Comparison of ENCODE assay signal across 8 cellular contexts in the genomic region with DNA sequence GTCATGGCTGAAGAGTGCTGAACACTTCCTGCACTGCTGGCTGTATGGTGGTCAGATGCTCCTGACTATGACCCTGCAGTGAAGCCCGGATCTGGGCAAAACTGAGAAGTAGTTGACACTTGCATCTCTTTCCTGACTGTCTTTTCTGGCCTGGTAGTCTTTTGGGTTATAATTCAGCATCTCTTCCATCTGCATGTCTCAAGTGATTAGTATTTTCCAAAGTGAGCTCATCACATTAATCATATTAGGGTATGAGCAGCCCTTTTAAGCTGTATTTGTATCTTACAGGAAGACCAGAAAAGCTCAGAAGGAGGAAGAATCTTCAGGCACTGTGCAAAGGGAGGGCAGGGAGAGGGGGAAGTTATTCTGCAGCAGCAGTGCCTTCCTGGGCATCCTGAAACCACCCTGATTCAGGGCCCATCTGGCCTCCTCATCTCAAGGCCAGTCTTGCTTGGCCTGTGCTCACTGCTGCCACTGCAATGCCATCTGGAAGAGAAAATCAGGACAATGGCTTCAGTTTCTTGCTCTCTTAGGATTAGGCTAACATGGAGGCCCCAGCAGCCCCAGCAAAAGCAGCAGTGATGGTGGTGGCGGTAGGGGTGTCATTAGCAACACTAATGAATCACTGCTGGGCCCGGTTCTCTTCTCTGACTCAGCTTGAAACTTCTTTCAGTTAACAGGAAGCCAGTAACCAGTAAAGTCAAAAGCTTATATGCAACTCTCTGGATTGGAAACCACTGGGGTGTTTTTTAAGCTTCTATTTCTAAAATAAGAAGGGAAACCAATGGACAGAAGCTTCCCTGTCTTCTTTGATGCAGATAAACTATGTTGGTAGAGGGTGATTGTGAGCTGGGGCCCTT.
DNase-seq lines count a peak whose midpoint lies in the region; ATAC-seq and TF ChIP-seq lines count a peak whose summit lies in the region.

No MANE protein-coding gene starts in this region.

- H2AFZ ChIP-seq in fibroblast of lung (ENCODE audit: low read length): peak overlapping the region; percentile 73

- peak overlapping the region; percentile 49 for H3K4me2 ChIP-seq in fibroblast of lung (ENCODE audit: extremely low read depth, insufficient read depth, low read length)

- ATAC-seq in GM18508 (IDR thresholded peaks at IDR 0.05; ENCODE audit: insufficient read depth, unreplicated experiment) (peak; percentile 94), HG02642 (IDR thresholded peaks at IDR 0.05; ENCODE audit: poor library complexity, unreplicated experiment) (peak; percentile 97), omental fat pad (ENCODE audit: low FRiP score) (peak; percentile 65)

- no peak overlapping the region for H3K9ac ChIP-seq in fibroblast of lung (ENCODE audit: insufficient read depth, low read length)

- H3K27ac ChIP-seq in fibroblast of lung (ENCODE audit: insufficient read depth, low read length) (peak overlapping the region; percentile 77), tibial nerve (peak overlapping the region in 3 of 4 donors; percentile 4 to 77 (median 69))

- H3K4me1 ChIP-seq in fibroblast of lung (ENCODE audit: control insufficient read depth, extremely low read depth, insufficient read depth, low read length) (peaks cover 17% of the 10 kb centered on the region), tibial nerve (peaks cover 0 to 32% (median 22%) of the 10 kb centered on the region in 4 donors)

- H3K79me2 ChIP-seq in fibroblast of lung (ENCODE audit: control insufficient read depth, insufficient read depth, low read length): no peaks in the 10 kb centered on the region

- DNase-seq in NCI-H226 (peak; percentile 74), fibroblast of lung (ENCODE audit: low read depth in 2 of 2) (peak; percentile 74 to 93), omental fat pad (ENCODE audit: low spot score) (no peak), tibial nerve (ENCODE audit: low spot score in 2 of 2) (no peak)
- peak; percentile 76 for DNase-seq in activated CD8-positive, alpha-beta memory T cell treated with anti-CD3 and anti-CD28 coated beads, Interleukin-2, amount 50 U/mL, for 48 hours
- DNase-seq in effector CD4-positive, alpha-beta T cell: no peak

- no peaks in the 10 kb centered on the region for H4K20me1 ChIP-seq in fibroblast of lung (ENCODE audit: control insufficient read depth, extremely low read depth, insufficient read depth, low read length)

- no peak for TF ChIP-seq EP300 in tibial nerve (IDR thresholded peaks at IDR 0.05)

- WGBS in tibial nerve, 2 donors: 22 to 28% methylated on average over 3 of the region's 3 CpGs

- H3K4me3 ChIP-seq in fibroblast of lung (replicated peaks in 1 of 4; ENCODE audit: control extremely low read depth in 1 of 4, insufficient read depth in 1 of 4, low read depth in 3 of 4, low read length in 4 of 4) (no peak overlapping the region), tibial nerve (no peak overlapping the region)

- H3K36me3 ChIP-seq in fibroblast of lung (ENCODE audit: control insufficient read depth, insufficient read depth, low read length): no peaks in the 10 kb centered on the region
- H3K36me3 ChIP-seq in tibial nerve: no peaks in the 10 kb centered on the region

- no peak for TF ChIP-seq POLR2A in tibial nerve (IDR thresholded peaks at IDR 0.05)

- TF ChIP-seq CTCF in fibroblast of lung (conservative IDR thresholded peaks at IDR 0.05 in 1 of 2, IDR thresholded peaks at IDR 0.05 in 1 of 2; ENCODE audit: low read depth in 1 of 2, low read length in 2 of 2) (peak in 1 of 2 donors; percentile 10), omental fat pad (IDR thresholded peaks at IDR 0.05) (no peak), tibial nerve (IDR thresholded peaks at IDR 0.05) (no peak)

- H3K27me3 ChIP-seq in fibroblast of lung (ENCODE audit: control insufficient read depth, insufficient read depth, low read length) (no peaks in the 10 kb centered on the region), tibial nerve (no peaks in the 10 kb centered on the region)

- H3K9me3 ChIP-seq in fibroblast of lung (ENCODE audit: control insufficient read depth, insufficient read depth, low read depth, low read length): no peaks in the 10 kb centered on the region
- peaks cover 0 to 6% (median 0%) of the 10 kb centered on the region in 4 donors for H3K9me3 ChIP-seq in tibial nerve

Comparison
In these comparisons a context has a peak if more than half of its experiments do, and no peak if none do; other contexts are left out.
1. DNase-seq: peak in NCI-H226 (single experiment), activated CD8-positive, alpha-beta memory T cell treated with anti-CD3 and anti-CD28 coated beads, Interleukin-2, amount 50 U/mL, for 48 hours (single experiment) and fibroblast of lung (2 of 2); none in omental fat pad (single experiment), tibial nerve (0 of 2) and effector CD4-positive, alpha-beta T cell (single experiment).
2. Peak in every context shown above with its lines, with median percentiles within 50 percentile points of each other: ATAC-seq.